ENCODE assay signal across 8 cellular contexts in the genomic region with DNA sequence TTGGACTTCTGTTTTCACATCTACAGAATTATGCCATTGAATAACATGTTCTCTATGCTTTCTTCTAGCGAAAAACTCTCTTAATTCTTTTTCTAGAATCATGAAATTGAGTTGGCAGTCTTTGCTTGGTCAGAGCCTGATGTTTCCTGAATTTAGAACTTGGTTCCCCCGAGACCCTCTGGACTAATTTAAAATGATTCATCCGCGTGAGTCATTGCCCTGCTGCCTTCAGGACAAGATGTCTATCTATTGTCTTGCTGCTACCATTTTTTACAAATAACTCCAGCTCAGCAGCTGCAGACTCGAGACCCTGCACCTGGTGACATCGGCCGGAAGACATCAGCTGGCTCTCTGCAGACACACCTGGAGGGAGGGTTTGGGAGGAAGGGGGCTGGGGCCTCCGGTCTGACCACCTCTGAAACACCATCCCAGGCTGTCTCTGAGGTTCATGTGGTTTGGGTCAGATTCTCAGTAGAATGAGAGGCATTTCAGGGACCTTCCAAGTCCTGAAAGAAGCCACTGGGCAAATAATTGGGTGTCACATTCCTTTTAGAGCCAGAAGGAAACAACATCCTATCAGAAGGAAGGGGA. TPM values are rescaled to one million over a fixed set of nuclear protein-coding genes. Genes with fewer than 3 reads are reported as not detected.
DNase-seq lines count a peak whose midpoint lies in the region; ATAC-seq and TF ChIP-seq lines count a peak whose summit lies in the region.

No MANE protein-coding gene starts in this region.

- H3K4me3 ChIP-seq in ovary, result no peak overlapping the region

- H3K27ac Mint-ChIP-seq in activated CD8-positive, alpha-beta T cell treated with anti-CD3 and anti-CD28 coated beads for 36 hours, result no peak overlapping the region

- TF ChIP-seq POLR2A in erythroblast (IDR thresholded peaks at IDR 0.05; ENCODE audit: low read length) (no peak), ovary (IDR thresholded peaks at IDR 0.05) (no peak)

- no peaks in the 10 kb centered on the region for H3K27me3 ChIP-seq in ovary

- TF ChIP-seq EP300 in ovary (IDR thresholded peaks at IDR 0.05), result no peak

- intact Hi-C loops in activated CD8-positive, alpha-beta T cell treated with anti-CD3 and anti-CD28 coated beads for 36 hours (cut with micrococcal nuclease), result loop anchor here (2.0 to 10.0 kb wide), 4 partner anchors 23 to 329 kb away; no protein-coding TSS in a partner anchor
- intact Hi-C loops in ovary (cut with DNase I), result no loop called here

- ATAC-seq in HG02571 (IDR thresholded peaks at IDR 0.05; ENCODE audit: unreplicated experiment), result peak; percentile 43
- ATAC-seq in activated CD8-positive, alpha-beta T cell treated with anti-CD3 and anti-CD28 coated beads for 36 hours, result no peak

- H3K9me3 Mint-ChIP-seq in activated CD8-positive, alpha-beta T cell treated with anti-CD3 and anti-CD28 coated beads for 36 hours, result no peaks in the 10 kb centered on the region

- H3K4me1 ChIP-seq in ovary (ENCODE audit: insufficient read depth), result peaks cover 5% of the 10 kb centered on the region

- H3K36me3 Mint-ChIP-seq in activated CD8-positive, alpha-beta T cell treated with anti-CD3 and anti-CD28 coated beads for 36 hours (ENCODE audit: low read depth), result no peaks in the 10 kb centered on the region

- TF ChIP-seq CTCF in activated CD8-positive, alpha-beta T cell treated with anti-CD3 and anti-CD28 coated beads for 36 hours (IDR thresholded peaks at IDR 0.05), result no peak
- TF ChIP-seq CTCF in ovary (IDR thresholded peaks at IDR 0.05), result no peak

- CTCF ChIA-PET in activated CD8-positive, alpha-beta T cell treated with anti-CD3 and anti-CD28 coated beads for 36 hours (lab: Charles Lee), result interaction anchor here (1.2 kb wide), 1 partner anchor 23 kb away, joined by 3 read pairs; no protein-coding TSS in a partner anchor

- WGBS in ovary, 3 donors, result 69 to 86% (median 80%) methylated on average over 8 of the region's 8 CpGs

- H3K4me1 Mint-ChIP-seq in activated CD8-positive, alpha-beta T cell treated with anti-CD3 and anti-CD28 coated beads for 36 hours (ENCODE audit: low read depth), result peaks cover 68% of the 10 kb centered on the region

- H3K9me3 ChIP-seq in ovary, result no peaks in the 10 kb centered on the region

- no peaks in the 10 kb centered on the region for H3K27me3 Mint-ChIP-seq in activated CD8-positive, alpha-beta T cell treated with anti-CD3 and anti-CD28 coated beads for 36 hours

- H3K27ac ChIP-seq in ovary, result no peak overlapping the region

- DNase-seq in GM03348 (ENCODE audit: low spot score) (peak; percentile 58), NCI-H345 (lab: John Stamatoyannopoulos, UW) (peak; percentile 61), erythroblast (lab: John Stamatoyannopoulos, UW) (peak; percentile 70 to 83), pulmonary artery endothelial cell (ENCODE audit: low read depth, low spot score) (peak; percentile 81), NCI-H1694 (lab: John Stamatoyannopoulos, UW) (no peak), ovary (no peak)
- DNase-seq in activated CD8-positive, alpha-beta T cell treated with anti-CD3 and anti-CD28 coated beads for 36 hours, result peak; percentile 70

- H3K36me3 ChIP-seq in ovary, result no peaks in the 10 kb centered on the region

- POLR2A ChIA-PET in activated CD8-positive, alpha-beta T cell treated with anti-CD3 and anti-CD28 coated beads for 36 hours (lab: Charles Lee), result interaction anchor here (0.8 to 10.5 kb wide), 12 partner anchors 23 to 155 kb away, joined by 3 to 281 read pairs (median 4); a partner anchor contains a TSS

- H3K4me3 Mint-ChIP-seq in activated CD8-positive, alpha-beta T cell treated with anti-CD3 and anti-CD28 coated beads for 36 hours, result peak overlapping the region; percentile 45

RNA-seq across cellular contexts. Expression of a gene that starts 20.9 kb away (rescaled TPM):
- 100 to 1,000 TPM; 116 to 120 TPM for total RNA-seq in activated CD8-positive, alpha-beta T cell treated with anti-CD3 and anti-CD28 coated beads for 36 hours
- total RNA-seq in pulmonary artery endothelial cell (141 and 142 TPM in 2 replicates), ovary (100 to 1,000 TPM in 3 of 7 donors, 10 to 100 TPM in 4; 53.7 to 178 (median 97.3) TPM)
- polyA plus RNA-seq in ovary, result 10 to 100 TPM; 45.4 to 79.0 TPM

Comparison
In these comparisons a context has a peak if more than half of its experiments do, and no peak if none do; other contexts are left out.
1. DNase-seq: peak in GM03348 (single experiment), NCI-H345 (single experiment), activated CD8-positive, alpha-beta T cell treated with anti-CD3 and anti-CD28 coated beads for 36 hours (single experiment), erythroblast (2 of 2) and pulmonary artery endothelial cell (single experiment); none in NCI-H1694 (single experiment) and ovary (0 of 5).